In the genomic region with DNA sequence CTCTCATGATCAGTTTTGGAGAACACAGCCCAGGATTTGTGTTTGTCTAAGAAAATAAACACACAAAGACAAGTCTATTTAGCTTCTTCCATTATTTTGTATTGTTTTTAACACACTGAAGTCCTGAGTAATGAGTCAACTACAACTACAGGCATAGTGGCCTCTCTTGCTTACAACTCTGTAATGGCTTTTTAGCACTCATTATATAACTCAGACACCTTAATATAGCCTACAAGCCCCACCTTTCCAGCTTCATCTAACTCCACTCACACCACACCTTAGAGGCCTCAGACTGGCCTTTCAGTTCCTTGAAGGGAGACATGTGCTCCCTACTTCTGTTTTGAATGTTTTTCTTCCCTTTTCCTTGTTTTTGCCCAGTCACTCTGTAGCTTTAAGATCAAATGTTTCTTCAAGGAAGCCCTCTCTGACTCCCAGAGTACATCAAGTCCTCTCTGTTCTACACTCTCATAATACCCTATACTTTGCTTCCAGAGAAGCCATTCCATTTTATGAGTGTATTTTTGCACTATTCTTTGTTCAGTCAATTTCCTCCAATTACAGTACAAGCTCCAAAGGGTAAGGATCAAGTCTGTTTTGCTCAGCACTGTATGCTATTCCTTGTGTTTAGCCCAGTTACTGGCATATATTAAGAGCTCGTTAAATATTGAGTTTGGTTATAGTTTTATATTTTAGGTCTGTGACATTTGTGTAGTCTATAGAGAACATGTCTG, we compare ENCODE assay signal across 2 cellular contexts.
A peak's percentile ranks its signal among the peaks of the same experiment; 100 is the strongest.
TF ChIP-seq lines count a peak whose summit lies in the region.

No MANE protein-coding gene starts in this region.

TF ChIP-seq in GM12878, 131 proteins besides CTCF, POLR2A, EP300 and RAD21:
- TF ChIP-seq RCOR1 (conservative IDR thresholded peaks at IDR 0.05; ENCODE audit: low read depth, low read length) (no peak), JUNB (IDR thresholded peaks at IDR 0.05) (0 out of 2 replicates have a peak, but pooled peaks have one; percentile 8)
TF ChIP-seq in GM12878: peak in this region for 1.

TF ChIP-seq in WTC11, 78 proteins besides CTCF, POLR2A, EP300 and RAD21:
- no peak for TF ChIP-seq TP53 (CRISPR knock-in tag; IDR thresholded peaks at IDR 0.05)
- TF ChIP-seq ZNF138 (CRISPR knock-in tag; conservative IDR thresholded peaks at IDR 0.05) = no peak
- TF ChIP-seq STAT6 (CRISPR knock-in tag; conservative IDR thresholded peaks at IDR 0.05; ENCODE audit: low read depth) = no peak
- TF ChIP-seq, protein P1, sequence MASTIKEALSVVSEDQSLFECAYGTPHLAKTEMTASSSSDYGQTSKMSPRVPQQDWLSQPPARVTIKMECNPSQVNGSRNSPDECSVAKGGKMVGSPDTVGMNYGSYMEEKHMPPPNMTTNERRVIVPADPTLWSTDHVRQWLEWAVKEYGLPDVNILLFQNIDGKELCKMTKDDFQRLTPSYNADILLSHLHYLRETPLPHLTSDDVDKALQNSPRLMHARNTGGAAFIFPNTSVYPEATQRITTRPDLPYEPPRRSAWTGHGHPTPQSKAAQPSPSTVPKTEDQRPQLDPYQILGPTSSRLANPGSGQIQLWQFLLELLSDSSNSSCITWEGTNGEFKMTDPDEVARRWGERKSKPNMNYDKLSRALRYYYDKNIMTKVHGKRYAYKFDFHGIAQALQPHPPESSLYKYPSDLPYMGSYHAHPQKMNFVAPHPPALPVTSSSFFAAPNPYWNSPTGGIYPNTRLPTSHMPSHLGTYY (CRISPR knock-in tag; IDR thresholded peaks at IDR 0.05) = no peak
- no peak for TF ChIP-seq E2F4 (CRISPR knock-in tag; IDR thresholded peaks at IDR 0.05; ENCODE audit: borderline replicate concordance, low read depth)
- no peak for TF ChIP-seq ZBTB21 (CRISPR knock-in tag; IDR thresholded peaks at IDR 0.05; ENCODE audit: borderline replicate concordance)
- no peak for TF ChIP-seq SP1 (CRISPR knock-in tag; conservative IDR thresholded peaks at IDR 0.05)
- TF ChIP-seq TEAD1 (CRISPR knock-in tag; IDR thresholded peaks at IDR 0.05) = no peak
- TF ChIP-seq ZNF121 (CRISPR knock-in tag; IDR thresholded peaks at IDR 0.05) = no peak
- no peak for TF ChIP-seq IRF1 (CRISPR knock-in tag; IDR thresholded peaks at IDR 0.05)
- no peak for TF ChIP-seq TCF7 (CRISPR knock-in tag; IDR thresholded peaks at IDR 0.05; ENCODE audit: low read depth)
- no peak for TF ChIP-seq MYBL2 (CRISPR knock-in tag; IDR thresholded peaks at IDR 0.05)
- TF ChIP-seq, protein P2, sequence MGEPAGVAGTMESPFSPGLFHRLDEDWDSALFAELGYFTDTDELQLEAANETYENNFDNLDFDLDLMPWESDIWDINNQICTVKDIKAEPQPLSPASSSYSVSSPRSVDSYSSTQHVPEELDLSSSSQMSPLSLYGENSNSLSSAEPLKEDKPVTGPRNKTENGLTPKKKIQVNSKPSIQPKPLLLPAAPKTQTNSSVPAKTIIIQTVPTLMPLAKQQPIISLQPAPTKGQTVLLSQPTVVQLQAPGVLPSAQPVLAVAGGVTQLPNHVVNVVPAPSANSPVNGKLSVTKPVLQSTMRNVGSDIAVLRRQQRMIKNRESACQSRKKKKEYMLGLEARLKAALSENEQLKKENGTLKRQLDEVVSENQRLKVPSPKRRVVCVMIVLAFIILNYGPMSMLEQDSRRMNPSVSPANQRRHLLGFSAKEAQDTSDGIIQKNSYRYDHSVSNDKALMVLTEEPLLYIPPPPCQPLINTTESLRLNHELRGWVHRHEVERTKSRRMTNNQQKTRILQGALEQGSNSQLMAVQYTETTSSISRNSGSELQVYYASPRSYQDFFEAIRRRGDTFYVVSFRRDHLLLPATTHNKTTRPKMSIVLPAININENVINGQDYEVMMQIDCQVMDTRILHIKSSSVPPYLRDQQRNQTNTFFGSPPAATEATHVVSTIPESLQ (CRISPR knock-in tag; IDR thresholded peaks at IDR 0.05) = no peak
- no peak for TF ChIP-seq E2F5 (CRISPR knock-in tag; IDR thresholded peaks at IDR 0.05)
- no peak for TF ChIP-seq ZNF396 (CRISPR knock-in tag; IDR thresholded peaks at IDR 0.05; ENCODE audit: borderline replicate concordance)
- TF ChIP-seq SMAD3 (CRISPR knock-in tag; IDR thresholded peaks at IDR 0.05; ENCODE audit: borderline replicate concordance) = no peak
- TF ChIP-seq ZBTB43 (CRISPR knock-in tag; IDR thresholded peaks at IDR 0.05) = no peak
